In the genomic region with DNA sequence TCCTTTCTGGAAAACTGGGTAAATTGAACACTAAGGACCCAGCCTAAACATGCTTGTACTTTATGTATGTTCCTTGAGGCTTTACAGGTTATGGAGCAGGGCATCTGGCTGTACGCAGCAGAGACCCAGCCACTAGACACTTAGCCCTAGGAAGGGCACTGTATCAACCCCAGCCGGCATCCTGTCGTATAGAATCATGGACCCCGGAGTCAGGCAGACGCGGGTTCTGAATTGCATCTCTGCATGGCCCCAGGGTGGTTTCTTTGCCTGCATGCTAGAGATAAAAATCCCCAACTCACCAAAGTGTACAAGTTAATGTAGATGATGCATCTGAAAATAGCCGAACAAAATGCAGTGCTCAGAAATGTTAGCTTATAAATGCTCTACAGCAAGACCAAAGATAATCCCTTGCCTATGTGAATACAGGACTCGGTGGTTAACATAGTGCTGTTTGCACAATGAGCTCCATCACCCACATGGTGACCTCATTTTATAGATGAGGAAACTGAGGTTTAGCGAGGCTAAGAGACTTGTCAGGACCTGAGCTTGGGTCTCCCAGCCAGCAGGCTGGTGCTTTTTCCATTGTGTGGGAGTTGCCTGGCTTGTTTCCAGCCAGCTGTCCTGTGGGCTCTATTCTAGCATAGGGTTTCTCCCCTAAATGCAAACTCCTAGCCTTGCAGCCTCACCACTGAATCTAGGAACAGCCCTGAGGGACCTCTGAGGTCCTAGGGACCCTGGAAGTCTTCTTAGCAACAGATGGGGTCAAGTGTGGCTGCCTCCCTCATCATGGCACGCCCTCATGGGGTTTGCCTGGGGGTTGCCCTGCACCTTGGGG, we compare ENCODE assay signal across 10 cellular contexts. TPM values are rescaled to one million over a fixed set of nuclear protein-coding genes. Genes with fewer than 3 reads are reported as not detected.
DNase-seq lines count a peak whose midpoint lies in the region; ATAC-seq, FAIRE-seq and TF ChIP-seq lines count a peak whose summit lies in the region.
"Had no signal": no experiment of that assay in that cellular context is flagged by ENCODE, and none has a peak within 500 bp of the region (broad histone marks: within the 10 kb centered on the region; RNA-seq: fewer than 3 reads in every experiment).

No MANE protein-coding gene starts in this region.

- no peaks in the 10 kb centered on the region for H4K20me1 ChIP-seq in keratinocyte (ENCODE audit: control insufficient read depth, extremely low read depth, insufficient read depth, low read length)

- POLR2A ChIA-PET in activated CD8-positive, alpha-beta T cell treated with anti-CD3 and anti-CD28 coated beads, Interleukin-2, amount 10 ng/mL, durations not matched to agents 7 days and 5 days (lab: Charles Lee): interaction anchor here (0.8 to 2.7 kb wide), 4 partner anchors 8 to 63 kb away, joined by 3 to 8 read pairs (median 4); no protein-coding TSS in a partner anchor
- POLR2A ChIA-PET in GM10248 (lab: Yijun Ruan, JAX): interaction anchor here (0.8 kb wide), 1 partner anchor 25 kb away, joined by 3 read pairs; no protein-coding TSS in a partner anchor

- TF ChIP-seq POLR2A in testis (IDR thresholded peaks at IDR 0.05): no peak

- intact Hi-C loops in testis (cut with DNase I; ENCODE audit: low total_unique reads): no loop called here

- peaks cover 80% of the 10 kb centered on the region for H3K36me3 Mint-ChIP-seq in activated CD8-positive, alpha-beta T cell treated with anti-CD3 and anti-CD28 coated beads, Interleukin-2, amount 10 ng/mL, durations not matched to agents 7 days and 5 days (ENCODE audit: low read depth)
- H3K36me3 Mint-ChIP-seq in glutamatergic neuron (ENCODE audit: unreplicated experiment): no peaks in the 10 kb centered on the region

- H3K4me3 ChIP-seq in keratinocyte (ENCODE audit: control insufficient read depth in 2 of 3, extremely low read depth in 1 of 3, insufficient read depth in 2 of 3, low read depth in 1 of 3, low read length in 3 of 3) (no peak overlapping the region), testis (no peak overlapping the region)

- peak overlapping the region; percentile 63 for H3K4me3 Mint-ChIP-seq in activated CD8-positive, alpha-beta T cell treated with anti-CD3 and anti-CD28 coated beads, Interleukin-2, amount 10 ng/mL, durations not matched to agents 7 days and 5 days
- H3K4me3 Mint-ChIP-seq in glutamatergic neuron (ENCODE audit: unreplicated experiment): no peak overlapping the region

- peaks cover 11% of the 10 kb centered on the region for H3K4me1 ChIP-seq in keratinocyte (ENCODE audit: control insufficient read depth, extremely low read depth, insufficient read depth, low read length)
- no peaks in the 10 kb centered on the region for H3K4me1 ChIP-seq in testis

- no peak overlapping the region for H3K9ac ChIP-seq in keratinocyte (ENCODE audit: control insufficient read depth, extremely low read depth, insufficient read depth, low read length)

- H2AFZ ChIP-seq in keratinocyte (ENCODE audit: control insufficient read depth, low read length): no peak overlapping the region

- WGBS in testis, 2 donors: 85 to 89% methylated on average over 10 of the region's 10 CpGs

- H3K4me1 Mint-ChIP-seq in activated CD8-positive, alpha-beta T cell treated with anti-CD3 and anti-CD28 coated beads, Interleukin-2, amount 10 ng/mL, durations not matched to agents 7 days and 5 days (ENCODE audit: low read depth): peaks cover 89% of the 10 kb centered on the region
- peaks cover 2% of the 10 kb centered on the region for H3K4me1 Mint-ChIP-seq in glutamatergic neuron (ENCODE audit: low read depth, unreplicated experiment)

- H3K4me2 ChIP-seq in keratinocyte (ENCODE audit: control insufficient read depth, extremely low read depth, insufficient read depth, low read depth, low read length): peak overlapping the region; percentile 7

- CTCF ChIA-PET in activated CD8-positive, alpha-beta T cell treated with anti-CD3 and anti-CD28 coated beads, Interleukin-2, amount 10 ng/mL, durations not matched to agents 7 days and 5 days (lab: Charles Lee): interaction anchor here (0.8 to 4.0 kb wide), 11 partner anchors 8 to 151 kb away, joined by 3 to 22 read pairs (median 3); a partner anchor contains a TSS
- CTCF ChIA-PET in GM10248 (lab: Yijun Ruan, JAX): interaction anchor here (0.7 to 2.8 kb wide), 6 partner anchors 9 to 209 kb away, joined by 3 to 18 read pairs (median 4); no protein-coding TSS in a partner anchor

- TF ChIP-seq CTCF in keratinocyte (optimal IDR thresholded peaks at IDR 0.05 in 1 of 3, IDR thresholded peaks at IDR 0.05 in 1 of 3, conservative IDR thresholded peaks at IDR 0.05 in 1 of 3; ENCODE audit: extremely low read depth in 1 of 3, insufficient read depth in 2 of 3, low read length in 3 of 3) (no peak), testis (IDR thresholded peaks at IDR 0.05) (no peak), GM10248 (IDR thresholded peaks at IDR 0.05; ENCODE audit: control extremely low read depth, extremely low read depth, low read depth, missing control alignments) (no peak), glutamatergic neuron (IDR thresholded peaks at IDR 0.05; ENCODE audit: partially characterized antibody, unreplicated experiment) (no peak)

- DNase-seq in activated gamma-delta T cell treated with Interleukin-2 at 50 U/mL for 16 hours (peak; percentile 30), activated gamma-delta T cell (lab: John Stamatoyannopoulos, UW) (no peak), keratinocyte (ENCODE audit: low read depth, low spot score) (peak; percentile 63), testis (peak; percentile 32), GM10248 (ENCODE audit: extremely low spot score) (no peak), glutamatergic neuron (no peak), NCI-H1092 treated with DMSO at 0.1 percent for 48 hours (lab: John Stamatoyannopoulos, UW) (no peak)
- peak; percentile 65 for DNase-seq in activated CD8-positive, alpha-beta T cell treated with anti-CD3 and anti-CD28 coated beads, Interleukin-2, amount 10 ng/mL, durations not matched to agents 7 days and 5 days

- H3K27me3 Mint-ChIP-seq in activated CD8-positive, alpha-beta T cell treated with anti-CD3 and anti-CD28 coated beads, Interleukin-2, amount 10 ng/mL, durations not matched to agents 7 days and 5 days (ENCODE audit: low read depth): no peaks in the 10 kb centered on the region
- peaks cover 3% of the 10 kb centered on the region for H3K27me3 Mint-ChIP-seq in glutamatergic neuron (ENCODE audit: unreplicated experiment)

- dilution Hi-C loops in keratinocyte (cut with MboI; ENCODE audit: extremely low pct_ligation_motif_present, low sequenced_read_pairs): no loop called here

- H3K9me3 ChIP-seq in keratinocyte (ENCODE audit: control insufficient read depth, low read depth, low read length): no peaks in the 10 kb centered on the region
- no peaks in the 10 kb centered on the region for H3K9me3 ChIP-seq in testis

- H3K27me3 ChIP-seq in keratinocyte (ENCODE audit: control insufficient read depth, extremely low read depth, insufficient read depth, low read length): peaks cover 3% of the 10 kb centered on the region
- H3K27me3 ChIP-seq in testis: no peaks in the 10 kb centered on the region

- peak; percentile 68 for ATAC-seq in activated CD8-positive, alpha-beta T cell treated with anti-CD3 and anti-CD28 coated beads, Interleukin-2, amount 10 ng/mL, durations not matched to agents 7 days and 5 days

- H3K9me1 ChIP-seq in keratinocyte (ENCODE audit: control insufficient read depth, extremely low read depth, insufficient read depth, low read length): peaks cover 2% of the 10 kb centered on the region

- H3K79me2 ChIP-seq in keratinocyte (ENCODE audit: control insufficient read depth, insufficient read depth, low read length): no peaks in the 10 kb centered on the region

- H3K36me3 ChIP-seq in keratinocyte (ENCODE audit: control insufficient read depth in 2 of 2, extremely low read depth in 1 of 2, insufficient read depth in 2 of 2, low read length in 2 of 2) (no peaks in the 10 kb centered on the region), testis (ENCODE audit: low read depth, missing control alignments) (no peaks in the 10 kb centered on the region)

- H3K27ac Mint-ChIP-seq in activated CD8-positive, alpha-beta T cell treated with anti-CD3 and anti-CD28 coated beads, Interleukin-2, amount 10 ng/mL, durations not matched to agents 7 days and 5 days: peak overlapping the region; percentile 94
- H3K27ac Mint-ChIP-seq in glutamatergic neuron (ENCODE audit: unreplicated experiment): no peak overlapping the region

- H3K27ac ChIP-seq in keratinocyte (ENCODE audit: control insufficient read depth, insufficient read depth, low read length) (no peak overlapping the region), testis (no peak overlapping the region)

- FAIRE-seq in keratinocyte (lab: Jason Lieb, UNC): peak; percentile 81

- no peaks in the 10 kb centered on the region for H3K9me3 Mint-ChIP-seq in activated CD8-positive, alpha-beta T cell treated with anti-CD3 and anti-CD28 coated beads, Interleukin-2, amount 10 ng/mL, durations not matched to agents 7 days and 5 days (ENCODE audit: insufficient read depth)
- no peaks in the 10 kb centered on the region for H3K9me3 Mint-ChIP-seq in glutamatergic neuron (ENCODE audit: unreplicated experiment)

RNA-seq across cellular contexts. Expression of a gene that starts 7.3 kb away (rescaled TPM):
- 100 to 1,000 TPM; 214 to 222 TPM for total RNA-seq in activated CD8-positive, alpha-beta T cell treated with anti-CD3 and anti-CD28 coated beads, Interleukin-2, amount 10 ng/mL, durations not matched to agents 7 days and 5 days
- polyA plus RNA-seq in keratinocyte (0.03 TPM in 3 replicates), testis (ENCODE audit: insufficient read depth, low read depth, low replicate concordance) (3.1 TPM)
- polyA plus RNA-seq in keratinocyte (2011; ENCODE audit: low read depth): not detected
- 0.06 TPM in 1 of 2 replicates, not detected in the other for polyA plus RNA-seq in keratinocyte (2011; cell fraction: cytosol; rRNA removed)
- polyA plus RNA-seq in keratinocyte (2011; cell fraction: nucleus; rRNA removed): 0.04 TPM in 1 of 2 replicates, not detected in the other
- polyA plus RNA-seq in keratinocyte (2012; ENCODE audit: low replicate concordance): not detected in 2 replicates
- polyA minus RNA-seq in keratinocyte: not detected in 3 replicates
- polyA minus RNA-seq in keratinocyte (2011; cell fraction: cytosol; rRNA and poly(A)+ RNA removed): not detected
- polyA minus RNA-seq in keratinocyte (2011; cell fraction: nucleus; rRNA and poly(A)+ RNA removed): not detected in 2 replicates
- total RNA-seq in testis (1 to 10 TPM in 1 of 2 donors, under 1 TPM in 1; 0.87 to 1.6 TPM), glutamatergic neuron (ENCODE audit: unreplicated experiment) (not detected)
- total RNA-seq: pulmonary artery endothelial cell had no signal
- polyA plus RNA-seq: AG04450 had no signal

RNA-seq across cellular contexts. Expression of a gene that starts 26.8 kb away (rescaled TPM):
- total RNA-seq in activated CD8-positive, alpha-beta T cell treated with anti-CD3 and anti-CD28 coated beads, Interleukin-2, amount 10 ng/mL, durations not matched to agents 7 days and 5 days: 1 to 10 TPM; 2.0 to 2.2 TPM
- polyA plus RNA-seq in keratinocyte: 0.79 to 2.0 TPM (median 1.0 TPM) in 3 replicates
- polyA plus RNA-seq in keratinocyte (2011; ENCODE audit: low read depth): not detected
- 0.44 and 0.66 TPM in 2 replicates for polyA plus RNA-seq in keratinocyte (2011; cell fraction: cytosol; rRNA removed)
- polyA plus RNA-seq in keratinocyte (2011; cell fraction: nucleus; rRNA removed): 1.8 and 2.1 TPM in 2 replicates
- polyA plus RNA-seq in keratinocyte (2012; ENCODE audit: low replicate concordance): 0.08 and 4.0 TPM in 2 replicates
- polyA minus RNA-seq in keratinocyte: 1.7 to 6.8 TPM (median 3.3 TPM) in 3 replicates
- polyA minus RNA-seq in keratinocyte (2011; cell fraction: cytosol; rRNA and poly(A)+ RNA removed): not detected
- 1.9 and 2.0 TPM in 2 replicates for polyA minus RNA-seq in keratinocyte (2011; cell fraction: nucleus; rRNA and poly(A)+ RNA removed)
- 1 to 10 TPM; 8.0 to 9.3 TPM for total RNA-seq in testis
- 24.4 TPM for polyA plus RNA-seq in testis (ENCODE audit: insufficient read depth, low read depth, low replicate concordance)
- 4.4 TPM for total RNA-seq in glutamatergic neuron (ENCODE audit: unreplicated experiment)

RNA-seq across cellular contexts. Expression of a gene that starts 54.5 kb away (rescaled TPM):
- under 1 TPM; 0.37 to 0.47 TPM for total RNA-seq in activated CD8-positive, alpha-beta T cell treated with anti-CD3 and anti-CD28 coated beads, Interleukin-2, amount 10 ng/mL, durations not matched to agents 7 days and 5 days
- polyA plus RNA-seq in keratinocyte: 16.6 to 54.1 TPM (median 29.7 TPM) in 3 replicates
- 5.2 TPM for polyA plus RNA-seq in keratinocyte (2011; ENCODE audit: low read depth)
- polyA plus RNA-seq in keratinocyte (2011; cell fraction: cytosol; rRNA removed): 7.8 and 17.4 TPM in 2 replicates
- polyA plus RNA-seq in keratinocyte (2011; cell fraction: nucleus; rRNA removed): 95.7 and 118 TPM in 2 replicates
- 33.0 and 69.2 TPM in 2 replicates for polyA plus RNA-seq in keratinocyte (2012; ENCODE audit: low replicate concordance)
- polyA minus RNA-seq in keratinocyte: 19.0 to 37.6 TPM (median 37.4 TPM) in 3 replicates
- 74.1 TPM for polyA minus RNA-seq in keratinocyte (2011; cell fraction: cytosol; rRNA and poly(A)+ RNA removed)
- polyA minus RNA-seq in keratinocyte (2011; cell fraction: nucleus; rRNA and poly(A)+ RNA removed): 120 and 141 TPM in 2 replicates
- total RNA-seq in testis: 10 to 100 TPM; 21.7 to 39.0 TPM
- 17.8 TPM for polyA plus RNA-seq in testis (ENCODE audit: insufficient read depth, low read depth, low replicate concordance)
- 664 TPM for total RNA-seq in glutamatergic neuron (ENCODE audit: unreplicated experiment)

Comparison
In these comparisons a context has a peak if more than half of its experiments do, and no peak if none do; other contexts are left out.
1. DNase-seq: peak in activated gamma-delta T cell treated with Interleukin-2 at 50 U/mL for 16 hours (single experiment), activated CD8-positive, alpha-beta T cell treated with anti-CD3 and anti-CD28 coated beads, Interleukin-2, amount 10 ng/mL, durations not matched to agents 7 days and 5 days (single experiment), keratinocyte (single experiment) and testis (single experiment); none in activated gamma-delta T cell (single experiment), GM10248 (single experiment), glutamatergic neuron (single experiment) and NCI-H1092 treated with DMSO at 0.1 percent for 48 hours (single experiment).
2. RNA of a gene that starts 7.3 kb away (total RNA-seq): 214 to 222 TPM in activated CD8-positive, alpha-beta T cell treated with anti-CD3 and anti-CD28 coated beads, Interleukin-2, amount 10 ng/mL, durations not matched to agents 7 days and 5 days; 0.87 to 1.6 TPM in testis and not detected in glutamatergic neuron (single experiment); every median in the first group is over 10 times any median in the second.
3. RNA of a gene that starts 54.5 kb away (total RNA-seq): 664 TPM in glutamatergic neuron (single experiment); 21.7 to 39.0 TPM in testis and 0.37 to 0.47 TPM in activated CD8-positive, alpha-beta T cell treated with anti-CD3 and anti-CD28 coated beads, Interleukin-2, amount 10 ng/mL, durations not matched to agents 7 days and 5 days; every median in the first group is over 10 times any median in the second.